ENCODE assay signal across 24 cellular contexts in genomic region chr5:133397986-133398645, GRCh38.
DNase-seq lines count a peak whose midpoint lies in the region; ATAC-seq and TF ChIP-seq lines count a peak whose summit lies in the region.
"Had no signal": no experiment of that assay in that cellular context is flagged by ENCODE, and none has a peak within 500 bp of the region (broad histone marks: within the 10 kb centered on the region; RNA-seq: fewer than 3 reads in every experiment).

No MANE protein-coding gene starts in this region.

- H3K27ac Mint-ChIP-seq in activated CD8-positive, alpha-beta T cell treated with anti-CD3 and anti-CD28 coated beads for 36 hours: peak overlapping the region; percentile 63
- H3K27ac Mint-ChIP-seq in osteocyte (ENCODE audit: unreplicated experiment): no peak overlapping the region
- H3K27ac Mint-ChIP-seq: CD8-positive, alpha-beta T cell; HFFc6; stimulated activated effector memory CD8-positive, alpha-beta T cell treated with anti-CD3 and anti-CD28 coated beads, Interleukin-12 subunit alpha, Interleukin-12 subunit beta, amount 100 ng/mL, for 72 hours; T-cell had no signal

- no peaks in the 10 kb centered on the region for H3K36me3 ChIP-seq in mammary epithelial cell (ENCODE audit: insufficient read depth, low read length)
- no peaks in the 10 kb centered on the region for H3K36me3 ChIP-seq in MM.1S (replicated peaks; ENCODE audit: insufficient read depth, low read length)
- H3K36me3 ChIP-seq: lower lobe of right lung, SJCRH30, thyroid gland had no signal

- BruUV-seq in mammary epithelial cell (replicated peaks; lab: Mats Ljungman, UMichigan): no TSS peak

- H3K4me3 Mint-ChIP-seq in activated CD8-positive, alpha-beta T cell treated with anti-CD3 and anti-CD28 coated beads for 36 hours: no peak overlapping the region
- H3K4me3 Mint-ChIP-seq in osteocyte (ENCODE audit: unreplicated experiment): no peak overlapping the region
- H3K4me3 Mint-ChIP-seq: CD8-positive, alpha-beta T cell; HFFc6; stimulated activated effector memory CD8-positive, alpha-beta T cell treated with anti-CD3 and anti-CD28 coated beads, Interleukin-12 subunit alpha, Interleukin-12 subunit beta, amount 100 ng/mL, for 72 hours; T-cell had no signal

- POLR2A ChIA-PET in activated CD8-positive, alpha-beta T cell treated with anti-CD3 and anti-CD28 coated beads for 36 hours (lab: Charles Lee): interaction anchor here (1.0 kb wide), 1 partner anchor 8 kb away, joined by 3 read pairs; no protein-coding TSS in a partner anchor

- peaks cover 2% of the 10 kb centered on the region for H3K9me3 Mint-ChIP-seq in activated CD8-positive, alpha-beta T cell treated with anti-CD3 and anti-CD28 coated beads for 36 hours
- no peaks in the 10 kb centered on the region for H3K9me3 Mint-ChIP-seq in osteocyte (ENCODE audit: unreplicated experiment)
- H3K9me3 Mint-ChIP-seq: CD8-positive, alpha-beta T cell; HFFc6; stimulated activated effector memory CD8-positive, alpha-beta T cell treated with anti-CD3 and anti-CD28 coated beads, Interleukin-12 subunit alpha, Interleukin-12 subunit beta, amount 100 ng/mL, for 72 hours; T-cell had no signal

- no peaks in the 10 kb centered on the region for H3K9me2 ChIP-seq in MM.1S (replicated peaks; ENCODE audit: insufficient read depth, low read length)

- peaks cover 2% of the 10 kb centered on the region for H3K27me3 Mint-ChIP-seq in activated CD8-positive, alpha-beta T cell treated with anti-CD3 and anti-CD28 coated beads for 36 hours
- H3K27me3 Mint-ChIP-seq in osteocyte (ENCODE audit: unreplicated experiment): peaks cover 20% of the 10 kb centered on the region
- H3K27me3 Mint-ChIP-seq: T-cell had no signal

- H3K27me3 ChIP-seq in mammary epithelial cell (ENCODE audit: insufficient read depth, low read length): no peaks in the 10 kb centered on the region
- H3K27me3 ChIP-seq in MM.1S (replicated peaks; ENCODE audit: insufficient read depth, low read length): no peaks in the 10 kb centered on the region
- H3K27me3 ChIP-seq: SJCRH30, thyroid gland had no signal

- H3K4me3 ChIP-seq in epithelial cell of esophagus (ENCODE audit: low read length) (no peak overlapping the region), mammary epithelial cell (replicated peaks in 1 of 3; ENCODE audit: insufficient read depth in 1 of 3, low read depth in 2 of 3, low read length in 3 of 3) (no peak overlapping the region), MM.1S (ENCODE audit: low read length) (no peak overlapping the region)
- H3K4me3 ChIP-seq: GM23248, lower lobe of right lung, SJCRH30, skin epidermis, thyroid gland had no signal

- no peaks in the 10 kb centered on the region for H3K4me1 ChIP-seq in mammary epithelial cell (ENCODE audit: insufficient read depth, low read length)
- no peaks in the 10 kb centered on the region for H3K4me1 ChIP-seq in MM.1S (ENCODE audit: low read length)
- H3K4me1 ChIP-seq: lower lobe of right lung, SJCRH30, thyroid gland had no signal

- intact Hi-C loops in activated CD8-positive, alpha-beta T cell treated with anti-CD3 and anti-CD28 coated beads for 36 hours (cut with micrococcal nuclease): no loop called here
- intact Hi-C loops in mammary epithelial cell (cut with micrococcal nuclease): no loop called here

- no peak for DNase-seq in activated CD8-positive, alpha-beta T cell treated with anti-CD3 and anti-CD28 coated beads for 36 hours
- peak; percentile 42 for DNase-seq in epithelial cell of esophagus (ENCODE audit: low read depth)
- DNase-seq in osteocyte (ENCODE audit: extremely low spot score, unreplicated experiment): peak; percentile 65
- DNase-seq in NCI-H226: no peak
- no peak for DNase-seq in mammary epithelial cell
- no peak for DNase-seq in MM.1S
- DNase-seq: activated CD4-positive, alpha-beta T cell treated with anti-CD3 and anti-CD28 coated beads for 1 hour; central memory CD4-positive, alpha-beta T cell; dermis blood vessel endothelial cell; DMS153; GM23248; HFFc6; KBM-7; kidney; lower lobe of right lung; NCI-H146; NCI-H510A treated with DMSO at 0.1 percent for 48 hours; SJCRH30; T-cell; thyroid gland had no signal

- H3K36me3 Mint-ChIP-seq in activated CD8-positive, alpha-beta T cell treated with anti-CD3 and anti-CD28 coated beads for 36 hours (ENCODE audit: low read depth): no peaks in the 10 kb centered on the region
- H3K36me3 Mint-ChIP-seq in osteocyte (ENCODE audit: unreplicated experiment): no peaks in the 10 kb centered on the region
- H3K36me3 Mint-ChIP-seq: CD8-positive, alpha-beta T cell; stimulated activated effector memory CD8-positive, alpha-beta T cell treated with anti-CD3 and anti-CD28 coated beads, Interleukin-12 subunit alpha, Interleukin-12 subunit beta, amount 100 ng/mL, for 72 hours; T-cell had no signal

- no peaks in the 10 kb centered on the region for H4K20me1 ChIP-seq in mammary epithelial cell (ENCODE audit: insufficient read depth, low read length)
- no peaks in the 10 kb centered on the region for H4K20me1 ChIP-seq in MM.1S (ENCODE audit: insufficient read depth, low read length)

- H3K4me1 Mint-ChIP-seq in activated CD8-positive, alpha-beta T cell treated with anti-CD3 and anti-CD28 coated beads for 36 hours (ENCODE audit: low read depth): peaks cover 39% of the 10 kb centered on the region
- no peaks in the 10 kb centered on the region for H3K4me1 Mint-ChIP-seq in osteocyte (ENCODE audit: unreplicated experiment)

- H3K4me2 ChIP-seq in mammary epithelial cell (ENCODE audit: insufficient read depth, low read depth, low read length) (no peak overlapping the region), MM.1S (ENCODE audit: low read depth, low read length) (no peak overlapping the region)

- CTCF ChIA-PET in activated CD8-positive, alpha-beta T cell treated with anti-CD3 and anti-CD28 coated beads for 36 hours (lab: Charles Lee): interaction anchor here (1.1 to 6.7 kb wide), 3 partner anchors 26 to 472 kb away, joined by 3 to 45 read pairs (median 3); no protein-coding TSS in a partner anchor
- CTCF ChIA-PET in mammary epithelial cell (lab: Charles Lee; ENCODE audit: low non-redundant PET): no interaction called here

- peak; percentile 4 for ATAC-seq in HG02759 (IDR thresholded peaks at IDR 0.05; ENCODE audit: unreplicated experiment)
- peak; percentile 5 for ATAC-seq in activated CD8-positive, alpha-beta T cell treated with anti-CD3 and anti-CD28 coated beads for 36 hours
- ATAC-seq: CD8-positive, alpha-beta T cell; lower lobe of right lung had no signal

- H2AFZ ChIP-seq in mammary epithelial cell (ENCODE audit: low read depth, low read length) (no peak overlapping the region), MM.1S (ENCODE audit: low read length) (no peak overlapping the region)
- H2AFZ ChIP-seq: GM23248 had no signal

- H3K9me3 ChIP-seq in mammary epithelial cell (replicated peaks; ENCODE audit: insufficient read depth, low read length) (no peaks in the 10 kb centered on the region), MM.1S (replicated peaks; ENCODE audit: insufficient read depth, low read length) (no peaks in the 10 kb centered on the region)
- H3K9me3 ChIP-seq: lower lobe of right lung, SJCRH30, thyroid gland had no signal

- in situ Hi-C loops in mammary epithelial cell (cut with MboI; ENCODE audit: low sequenced_read_pairs in 2 of 2): no loop called here

- WGBS in mammary epithelial cell (ENCODE audit: low coverage, missing lambda C conversion rate): 91% methylated on average over 9 of the region's 9 CpGs

- H3K9ac ChIP-seq in mammary epithelial cell (ENCODE audit: insufficient read depth, low read length) (no peak overlapping the region), MM.1S (ENCODE audit: low read length) (no peak overlapping the region)
- H3K9ac ChIP-seq: GM23248 had no signal

- H3K27ac ChIP-seq in mammary epithelial cell (ENCODE audit: insufficient read depth, low read depth, low read length): no peak overlapping the region
- no peak overlapping the region for H3K27ac ChIP-seq in MM.1S (ENCODE audit: low read length)
- H3K27ac ChIP-seq: GM23248, lower lobe of right lung, SJCRH30, skin epidermis, thyroid gland had no signal

- H3K79me2 ChIP-seq in mammary epithelial cell (ENCODE audit: insufficient read depth, low read length) (no peaks in the 10 kb centered on the region), MM.1S (ENCODE audit: low read length) (no peaks in the 10 kb centered on the region)

- dilution Hi-C loops in mammary epithelial cell (cut with HindIII; ENCODE audit: low sequenced_read_pairs): no loop called here

- TF ChIP-seq CTCF in activated CD8-positive, alpha-beta T cell treated with anti-CD3 and anti-CD28 coated beads for 36 hours (IDR thresholded peaks at IDR 0.05): no peak
- TF ChIP-seq CTCF in epithelial cell of esophagus (IDR thresholded peaks at IDR 0.05; ENCODE audit: insufficient read depth, low read depth, low read length, missing control alignments) (no peak), osteocyte (IDR thresholded peaks at IDR 0.05) (no peak), mammary epithelial cell (conservative IDR thresholded peaks at IDR 0.05 in 1 of 2, IDR thresholded peaks at IDR 0.05 in 1 of 2; ENCODE audit: extremely low read depth in 1 of 2, insufficient read depth in 1 of 2, low read depth in 1 of 2, low read length in 2 of 2) (no peak), MM.1S (IDR thresholded peaks at IDR 0.05; ENCODE audit: low read length) (no peak)

- no peaks in the 10 kb centered on the region for H3F3A ChIP-seq in MM.1S (ENCODE audit: insufficient read depth, low read length)

Comparison
In these comparisons a context has a peak if more than half of its experiments do, and no peak if none do; other contexts are left out.
1. DNase-seq: peak in epithelial cell of esophagus (single experiment) and osteocyte (single experiment); none in activated CD8-positive, alpha-beta T cell treated with anti-CD3 and anti-CD28 coated beads for 36 hours (single experiment), NCI-H226 (single experiment), mammary epithelial cell (single experiment) and MM.1S (single experiment).